Comparison of ENCODE assay signal across 2 cellular contexts in genomic region chr1:9404541-9404940, GRCh38.
TF ChIP-seq lines count a peak whose summit lies in the region.

No MANE protein-coding gene starts in this region.

TF ChIP-seq in A549, 52 proteins besides CTCF, POLR2A, EP300 and RAD21 (continued from another document):
- TF ChIP-seq USF2 (IDR thresholded peaks at IDR 0.05) (no peak), HOXA7 (CRISPR knock-in tag; IDR thresholded peaks at IDR 0.05) (no peak), TP53 (CRISPR knock-in tag; IDR thresholded peaks at IDR 0.05) (no peak), HMGXB4 (CRISPR knock-in tag; IDR thresholded peaks at IDR 0.05; ENCODE audit: borderline replicate concordance) (no peak), BHLHE40 (IDR thresholded peaks at IDR 0.05; ENCODE audit: low read depth, low read length) (no peak), FOXS1 (CRISPR knock-in tag; IDR thresholded peaks at IDR 0.05) (no peak), ZNF302 (CRISPR knock-in tag; IDR thresholded peaks at IDR 0.05) (no peak), POLR2AphosphoS2 (conservative IDR thresholded peaks at IDR 0.05; ENCODE audit: low read length) (no peak), EHMT2 (IDR thresholded peaks at IDR 0.05; ENCODE audit: low read depth) (no peak), MAX (IDR thresholded peaks at IDR 0.05) (no peak), JUN (IDR thresholded peaks at IDR 0.05) (no peak), GATA3 (IDR thresholded peaks at IDR 0.05; ENCODE audit: borderline replicate concordance) (no peak), ESRRA (IDR thresholded peaks at IDR 0.05; ENCODE audit: borderline replicate concordance, low read length) (no peak)
- TF ChIP-seq, protein P1, sequence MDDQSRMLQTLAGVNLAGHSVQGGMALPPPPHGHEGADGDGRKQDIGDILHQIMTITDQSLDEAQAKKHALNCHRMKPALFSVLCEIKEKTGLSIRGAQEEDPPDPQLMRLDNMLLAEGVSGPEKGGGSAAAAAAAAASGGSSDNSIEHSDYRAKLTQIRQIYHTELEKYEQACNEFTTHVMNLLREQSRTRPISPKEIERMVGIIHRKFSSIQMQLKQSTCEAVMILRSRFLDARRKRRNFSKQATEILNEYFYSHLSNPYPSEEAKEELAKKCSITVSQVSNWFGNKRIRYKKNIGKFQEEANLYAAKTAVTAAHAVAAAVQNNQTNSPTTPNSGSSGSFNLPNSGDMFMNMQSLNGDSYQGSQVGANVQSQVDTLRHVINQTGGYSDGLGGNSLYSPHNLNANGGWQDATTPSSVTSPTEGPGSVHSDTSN (IDR thresholded peaks at IDR 0.05), result no peak
- TF ChIP-seq, protein P2, sequence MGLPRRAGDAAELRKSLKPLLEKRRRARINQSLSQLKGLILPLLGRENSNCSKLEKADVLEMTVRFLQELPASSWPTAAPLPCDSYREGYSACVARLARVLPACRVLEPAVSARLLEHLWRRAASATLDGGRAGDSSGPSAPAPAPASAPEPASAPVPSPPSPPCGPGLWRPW (IDR thresholded peaks at IDR 0.05), result no peak
- TF ChIP-seq, protein P3, sequence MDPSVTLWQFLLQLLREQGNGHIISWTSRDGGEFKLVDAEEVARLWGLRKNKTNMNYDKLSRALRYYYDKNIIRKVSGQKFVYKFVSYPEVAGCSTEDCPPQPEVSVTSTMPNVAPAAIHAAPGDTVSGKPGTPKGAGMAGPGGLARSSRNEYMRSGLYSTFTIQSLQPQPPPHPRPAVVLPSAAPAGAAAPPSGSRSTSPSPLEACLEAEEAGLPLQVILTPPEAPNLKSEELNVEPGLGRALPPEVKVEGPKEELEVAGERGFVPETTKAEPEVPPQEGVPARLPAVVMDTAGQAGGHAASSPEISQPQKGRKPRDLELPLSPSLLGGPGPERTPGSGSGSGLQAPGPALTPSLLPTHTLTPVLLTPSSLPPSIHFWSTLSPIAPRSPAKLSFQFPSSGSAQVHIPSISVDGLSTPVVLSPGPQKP (IDR thresholded peaks at IDR 0.05; ENCODE audit: low read depth, low read length), result no peak

TF ChIP-seq in IMR-90, 13 proteins besides CTCF, POLR2A, EP300 and RAD21 (continued from another document):
- no peak for TF ChIP-seq FOS (IDR thresholded peaks at IDR 0.05; ENCODE audit: low read depth, low read length)
